In the genomic region with DNA sequence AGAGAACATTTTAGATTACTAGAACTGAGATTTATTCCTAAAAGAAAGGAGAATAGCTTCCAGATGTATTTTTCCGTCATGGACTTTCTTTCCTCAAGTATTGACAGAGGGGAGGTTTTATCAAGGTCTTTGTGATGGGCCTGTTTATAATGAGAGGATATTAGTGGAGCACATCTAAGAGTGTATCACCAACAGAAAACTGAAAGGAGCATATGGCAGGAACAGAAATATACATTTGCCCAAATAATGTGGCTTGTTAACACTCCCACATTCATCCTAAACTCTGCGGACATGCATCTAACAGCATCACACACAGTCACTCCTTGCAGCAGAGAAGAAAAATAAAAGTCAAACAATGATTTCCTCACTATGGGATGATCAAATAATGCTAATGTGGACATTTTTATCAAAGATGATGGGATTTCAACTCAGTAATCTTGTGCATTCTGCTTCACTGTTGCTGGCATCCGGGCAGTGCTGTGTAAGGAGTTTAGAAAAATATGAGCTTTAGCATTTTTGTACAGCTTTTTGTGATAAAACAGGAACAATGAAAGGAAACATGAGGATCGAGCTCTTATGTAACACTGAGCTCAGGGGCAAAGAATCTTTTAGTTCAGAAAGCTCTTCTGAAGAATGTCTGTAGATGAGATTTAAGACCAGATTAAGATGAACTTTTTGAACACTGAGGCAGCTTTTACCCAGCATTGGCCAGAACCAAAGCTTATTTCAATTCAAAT, we compare ENCODE assay signal across 21 cellular contexts.
DNase-seq lines count a peak whose midpoint lies in the region; ATAC-seq and TF ChIP-seq lines count a peak whose summit lies in the region.
"Had no signal": no experiment of that assay in that cellular context is flagged by ENCODE, and none has a peak within 500 bp of the region (broad histone marks: within the 10 kb centered on the region; RNA-seq: fewer than 3 reads in every experiment).

No MANE protein-coding gene starts in this region.

- peak overlapping the region; percentile 33 for H3K4me2 ChIP-seq in BLaER1

- DNase-seq in SK-N-MC (ENCODE audit: low read depth, low spot score) (peak; percentile 34), fibroblast of pulmonary artery (ENCODE audit: low read depth) (peak; percentile 90), pulmonary artery endothelial cell (ENCODE audit: low read depth, low spot score) (peak; percentile 57), LoVo (ENCODE audit: low spot score) (no peak), NCI-H82 (lab: John Stamatoyannopoulos, UW) (no peak), NCI-H510A treated with DMSO at 0.1 percent for 48 hours (lab: John Stamatoyannopoulos, UW) (no peak)
- DNase-seq: activated CD4-positive, alpha-beta T cell treated with anti-CD3 and anti-CD28 coated beads for 36 hours; activated CD8-positive, alpha-beta memory T cell treated with anti-CD3 and anti-CD28 coated beads, Interleukin-2, amount 50 U/mL, for 4 hours; activated naive CD4-positive, alpha-beta T cell; cortex of kidney; erythroblast; immature natural killer cell; mesenchymal stem cell; MM.1S; NCI-H187; nephron progenitor cell; SHP77 treated with DMSO at 0.1 percent for 48 hours; T-helper 9 cell; uterus had no signal

- no peak overlapping the region for H3K27ac ChIP-seq in BLaER1
- peak overlapping the region; percentile 86 for H3K27ac ChIP-seq in SK-N-MC
- H3K27ac ChIP-seq: uterus had no signal

- H3K9ac ChIP-seq in BLaER1 (no peak overlapping the region), SK-N-MC (ENCODE audit: insufficient read length) (no peak overlapping the region)

- H3K27me3 ChIP-seq in BLaER1: no peaks in the 10 kb centered on the region
- H3K27me3 ChIP-seq: uterus had no signal

- H3K9me3 ChIP-seq in BLaER1 (no peaks in the 10 kb centered on the region), SK-N-MC (ENCODE audit: low read depth, low read length) (no peaks in the 10 kb centered on the region)
- H3K9me3 ChIP-seq: uterus had no signal

- no peak for ATAC-seq in HG02588 (IDR thresholded peaks at IDR 0.05; ENCODE audit: unreplicated experiment)
- ATAC-seq: activated CD4-positive, alpha-beta T cell treated with anti-CD3 and anti-CD28 coated beads for 36 hours had no signal

- no peak for TF ChIP-seq CTCF in fibroblast of pulmonary artery (IDR thresholded peaks at IDR 0.05; ENCODE audit: low read length, missing control alignments)

- H3K36me3 ChIP-seq in BLaER1: no peaks in the 10 kb centered on the region
- no peaks in the 10 kb centered on the region for H3K36me3 ChIP-seq in SK-N-MC (ENCODE audit: insufficient read depth, low read length)
- H3K36me3 ChIP-seq: uterus had no signal

- H3K4me3 ChIP-seq in BLaER1 (no peak overlapping the region), SK-N-MC (peak overlapping the region; percentile 54), fibroblast of pulmonary artery (replicated peaks; ENCODE audit: low read depth, low read length) (no peak overlapping the region)
- H3K4me3 ChIP-seq: uterus had no signal

- no peaks in the 10 kb centered on the region for H4K20me1 ChIP-seq in BLaER1

- peaks cover 18% of the 10 kb centered on the region for H3K4me1 ChIP-seq in BLaER1
- H3K4me1 ChIP-seq: uterus had no signal

Comparison
In these comparisons a context has a peak if more than half of its experiments do, and no peak if none do; other contexts are left out.
1. DNase-seq: peak in SK-N-MC (single experiment), fibroblast of pulmonary artery (single experiment) and pulmonary artery endothelial cell (single experiment); none in LoVo (single experiment), NCI-H82 (single experiment) and NCI-H510A treated with DMSO at 0.1 percent for 48 hours (single experiment).